In genomic region chr3:31885235-31885634, GRCh38 we compare ENCODE assay signal across 22 cellular contexts.
"Had no signal": no experiment of that assay in that cellular context is flagged by ENCODE, and none has a peak within 500 bp of the region (broad histone marks: within the 10 kb centered on the region; RNA-seq: fewer than 3 reads in every experiment).

No MANE protein-coding gene starts in this region.

- H3K27me3 ChIP-seq: colonic mucosa, heart left ventricle, right lobe of liver had no signal

- H3K4me1 Mint-ChIP-seq: activated naive CD8-positive, alpha-beta T cell treated with anti-CD3 and anti-CD28 coated beads for 36 hours; neural crest cell had no signal

- H3K27me3 Mint-ChIP-seq: type B pancreatic cell had no signal

- H3K9me3 Mint-ChIP-seq: activated T-helper 2 cell treated with anti-CD3 and anti-CD28 coated beads, Interferon-gamma antibody, Interleukin-2, Interleukin-4, amounts not matched to agents 10 μg/mL and 5 μg/mL and 100 μg/mL, durations not matched to agents 14 hours and 24 hours and 36 hours had no signal

- H3K27ac ChIP-seq: colonic mucosa, heart left ventricle, right lobe of liver, thoracic aorta had no signal

- H3K4me1 ChIP-seq: colonic mucosa, heart left ventricle, right lobe of liver had no signal

- H3K4me3 Mint-ChIP-seq: activated naive CD8-positive, alpha-beta T cell treated with anti-CD3 and anti-CD28 coated beads for 36 hours; activated T-cell treated with anti-CD3 and anti-CD28 coated beads, Interleukin-2, amount 50 U/mL, for 4 hours; neural crest cell; type B pancreatic cell had no signal

- DNase-seq: activated CD4-positive, alpha-beta T cell treated with anti-CD3 and anti-CD28 coated beads for 4 hours; activated CD4-positive, alpha-beta T cell treated with anti-CD3 and anti-CD28 coated beads, Interleukin-2, amount 50 U/mL, for 48 hours; activated CD4-positive, CD25-positive, alpha-beta regulatory T cell; activated CD8-positive, alpha-beta memory T cell treated with anti-CD3 and anti-CD28 coated beads, Interleukin-2, amount 50 U/mL, for 48 hours; activated naive CD4-positive, alpha-beta T cell; activated naive CD8-positive, alpha-beta T cell treated with anti-CD3 and anti-CD28 coated beads for 36 hours; activated T-cell treated with anti-CD3 and anti-CD28 coated beads, Interleukin-2, amount 50 U/mL, for 4 hours; colonic mucosa; heart left ventricle; left colon; mesendoderm; mucosa of descending colon; occipital lobe; right lobe of liver; small intestine; stimulated activated CD4-positive, alpha-beta T cell treated with anti-CD3 and anti-CD28 coated beads, Interleukin-2, amount 100 ng/mL, for 24 hours; stimulated activated naive CD4-positive, alpha-beta T cell; T-helper 9 cell had no signal

- H3K4me3 ChIP-seq: colonic mucosa, heart left ventricle, mucosa of descending colon, right lobe of liver, thoracic aorta had no signal

- H3K9me3 ChIP-seq: colonic mucosa, mucosa of descending colon, right lobe of liver, thoracic aorta had no signal

- ATAC-seq: activated T-cell treated with anti-CD3 and anti-CD28 coated beads, Interleukin-2, amount 50 U/mL, for 4 hours; heart left ventricle; left colon; mucosa of descending colon; right lobe of liver had no signal

- H3K27ac Mint-ChIP-seq: activated naive CD8-positive, alpha-beta T cell treated with anti-CD3 and anti-CD28 coated beads for 36 hours; activated T-helper 2 cell treated with anti-CD3 and anti-CD28 coated beads, Interferon-gamma antibody, Interleukin-2, Interleukin-4, amounts not matched to agents 10 μg/mL and 5 μg/mL and 100 μg/mL, durations not matched to agents 14 hours and 24 hours and 36 hours; type B pancreatic cell had no signal

- H3K36me3 Mint-ChIP-seq: activated naive CD8-positive, alpha-beta T cell treated with anti-CD3 and anti-CD28 coated beads for 36 hours; type B pancreatic cell had no signal

- H3K36me3 ChIP-seq: colonic mucosa, heart left ventricle, right lobe of liver, thoracic aorta had no signal
